Comparison of ENCODE assay signal across 8 cellular contexts in the genomic region with DNA sequence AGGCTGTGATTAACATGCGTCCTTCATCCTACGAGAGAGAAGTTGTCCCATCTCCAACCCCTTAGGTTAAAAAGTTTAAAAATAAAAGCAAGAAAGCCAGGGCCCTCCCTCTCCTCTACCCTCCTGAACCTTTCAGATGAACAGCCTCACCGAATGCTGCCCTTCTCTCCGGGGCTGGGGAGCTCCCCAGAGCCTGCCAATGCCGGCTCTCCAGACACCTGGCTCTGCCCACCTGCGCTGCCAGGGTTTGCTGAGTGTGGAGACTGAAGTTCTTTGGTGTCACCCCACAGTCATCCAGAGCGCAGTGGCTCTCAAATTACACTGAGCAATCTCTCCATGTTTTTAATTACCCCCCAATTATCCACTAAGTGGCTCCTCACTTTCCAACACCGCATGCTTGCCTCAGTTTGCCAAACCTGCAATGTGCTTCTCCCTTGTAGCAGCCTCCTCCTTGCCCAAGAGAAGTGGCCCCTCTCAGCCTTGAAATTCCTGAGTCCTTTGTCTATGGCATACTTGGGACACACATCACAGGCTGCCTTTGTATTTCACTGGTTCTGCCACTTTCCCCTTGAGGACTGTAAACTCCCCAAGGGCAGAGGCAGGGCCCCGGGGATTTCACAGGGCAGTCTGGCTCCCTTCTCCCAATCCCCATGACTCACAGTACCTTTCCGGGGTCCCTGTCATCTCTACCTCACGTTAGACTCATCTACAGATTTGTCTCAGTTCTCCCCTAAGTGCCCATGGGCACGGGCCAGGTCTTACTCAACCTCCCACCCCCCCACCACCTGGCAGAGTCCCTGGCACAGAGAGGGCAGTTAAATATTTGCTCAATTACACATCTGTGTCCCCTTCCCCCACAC. TPM values are rescaled to one million over a fixed set of nuclear protein-coding genes. Genes with fewer than 3 reads are reported as not detected.
DNase-seq lines count a peak whose midpoint lies in the region; ATAC-seq and TF ChIP-seq lines count a peak whose summit lies in the region.

No MANE protein-coding gene starts in this region.

- peak overlapping the region; percentile 95 for H3K4me3 ChIP-seq in SU-DHL-6 (ENCODE audit: insufficient read depth, low read length, poor library complexity, severe bottlenecking)
- H3K4me3 ChIP-seq in body of pancreas: peak overlapping the region; percentile 59 to 86

- TF ChIP-seq POLR2A in body of pancreas (IDR thresholded peaks at IDR 0.05) (no peak), GM18505 (IDR thresholded peaks at IDR 0.05; ENCODE audit: borderline replicate concordance, extremely low read depth, insufficient read depth, insufficient read length) (no peak)

- H3K27me3 ChIP-seq in SU-DHL-6 (ENCODE audit: low read length) (no peaks in the 10 kb centered on the region), body of pancreas (no peaks in the 10 kb centered on the region), layer of hippocampus (ENCODE audit: control insufficient read depth, insufficient read depth, low read length) (no peaks in the 10 kb centered on the region)

- H3K9me3 ChIP-seq in SU-DHL-6 (ENCODE audit: insufficient read depth, low read length) (no peaks in the 10 kb centered on the region), body of pancreas (no peaks in the 10 kb centered on the region)

- no peak overlapping the region for H2AFZ ChIP-seq in SU-DHL-6 (ENCODE audit: low read depth, low read length, severe bottlenecking)

- H4K20me1 ChIP-seq in SU-DHL-6 (ENCODE audit: low read depth, low read length): no peaks in the 10 kb centered on the region

- ATAC-seq in Right ventricle myocardium superior (ENCODE audit: poor library complexity) (peak; percentile 1), Right ventricle myocardium inferior (no peak), body of pancreas (peak; percentile 58), GM18505 (IDR thresholded peaks at IDR 0.05; ENCODE audit: unreplicated experiment) (no peak)

- H3K9me2 ChIP-seq in SU-DHL-6 (replicated peaks; ENCODE audit: insufficient read depth, low read length): no peaks in the 10 kb centered on the region

- intact Hi-C loops in Right ventricle myocardium superior (cut with DNase I) (loop anchor here (5.0 kb wide), 3 partner anchors 63 to 82 kb away; no protein-coding TSS in a partner anchor), Right ventricle myocardium inferior (cut with DNase I) (loop anchor here (2.0 kb wide), 3 partner anchors 15 to 81 kb away; no protein-coding TSS in a partner anchor), body of pancreas (cut with DNase I) (no loop called here)

- H3K4me1 ChIP-seq in body of pancreas: peaks cover 53% of the 10 kb centered on the region

- H3K9ac ChIP-seq in SU-DHL-6 (ENCODE audit: low read length): peak overlapping the region; percentile 79

- DNase-seq in Right ventricle myocardium superior (peak; percentile 64), Right ventricle myocardium inferior (ENCODE audit: missing footprints) (no peak), body of pancreas (peak; percentile 94 to 95 (median 94)), SIG-M5 (lab: John Stamatoyannopoulos, UW) (no peak)
- DNase-seq in stimulated activated CD4-positive, alpha-beta T cell treated with anti-CD3 and anti-CD28 coated beads, TNF-alpha, amount 100 ng/mL, for 1 hour (ENCODE audit: low read depth in 3 of 3, low spot score in 1 of 3): peak in 2 of 3 donors; percentile 45 to 53

- peaks cover 72% of the 10 kb centered on the region for H3K79me2 ChIP-seq in SU-DHL-6 (ENCODE audit: insufficient read depth, low read length)

- WGBS in body of pancreas, 2 donors: 3% methylated on average over 11 to 12 of the region's 12 CpGs

- H3K36me3 ChIP-seq in SU-DHL-6 (ENCODE audit: low read length): no peaks in the 10 kb centered on the region
- no peaks in the 10 kb centered on the region for H3K36me3 ChIP-seq in body of pancreas (replicated peaks in 1 of 2; ENCODE audit: insufficient read depth in 1 of 2, low read depth in 2 of 2)

- H3K4me2 ChIP-seq in SU-DHL-6 (ENCODE audit: low read depth, low read length, poor library complexity, severe bottlenecking): peak overlapping the region; percentile 74

- H3K27ac ChIP-seq in SU-DHL-6 (ENCODE audit: low read depth, low read length) (peak overlapping the region; percentile 90), body of pancreas (peak overlapping the region; percentile 100), layer of hippocampus (ENCODE audit: low read depth, low read length) (peak overlapping the region; percentile 88)

- TF ChIP-seq CTCF in SU-DHL-6 (IDR thresholded peaks at IDR 0.05; ENCODE audit: insufficient read depth, low read length, poor library complexity, severe bottlenecking) (no peak), body of pancreas (IDR thresholded peaks at IDR 0.05) (no peak)

- peaks cover 35% of the 10 kb centered on the region for H3F3A ChIP-seq in SU-DHL-6 (ENCODE audit: insufficient read depth)

RNA-seq across cellular contexts. Expression of a gene that starts 2.0 kb away (rescaled TPM):
- total RNA-seq in Right ventricle myocardium superior: 138 TPM
- 180 TPM for total RNA-seq in Right ventricle myocardium inferior
- 100 to 1,000 TPM; 294 to 323 TPM for total RNA-seq in body of pancreas

Comparison
In these comparisons a context has a peak if more than half of its experiments do, and no peak if none do; other contexts are left out.
1. ATAC-seq: peak in Right ventricle myocardium superior (single experiment) and body of pancreas (single experiment); none in Right ventricle myocardium inferior (single experiment) and GM18505 (single experiment).
2. DNase-seq: peak in Right ventricle myocardium superior (single experiment), body of pancreas (4 of 4) and stimulated activated CD4-positive, alpha-beta T cell treated with anti-CD3 and anti-CD28 coated beads, TNF-alpha, amount 100 ng/mL, for 1 hour (2 of 3); none in Right ventricle myocardium inferior (single experiment) and SIG-M5 (single experiment).
3. Peak in every context shown above with its lines, with median percentiles within 50 percentile points of each other: H3K27ac ChIP-seq.